Comparison of ENCODE assay signal across 36 cellular contexts in the genomic region with DNA sequence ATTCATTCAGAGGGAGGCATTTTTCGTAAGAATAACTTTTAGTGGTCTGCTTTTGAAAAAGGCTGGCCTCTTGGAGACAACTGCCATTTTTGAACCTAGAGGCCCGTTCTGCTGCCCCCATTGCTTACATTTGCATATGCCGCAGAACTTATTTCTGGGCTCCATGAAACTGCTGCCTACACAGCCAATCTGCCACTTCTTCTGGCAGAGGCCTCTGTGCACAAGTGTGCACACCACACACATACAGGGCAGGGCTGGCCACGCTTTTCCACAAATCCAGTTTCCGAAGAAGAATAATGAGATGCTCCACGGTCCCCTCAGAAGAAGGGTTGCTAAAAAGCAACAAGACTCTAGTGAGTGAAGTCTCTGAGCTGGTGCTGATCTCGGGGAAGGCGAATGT. TPM values are rescaled to one million over a fixed set of nuclear protein-coding genes. Genes with fewer than 3 reads are reported as not detected.
"Had no signal": no experiment of that assay in that cellular context is flagged by ENCODE, and none has a peak within 500 bp of the region (broad histone marks: within the 10 kb centered on the region; RNA-seq: fewer than 3 reads in every experiment).

No MANE protein-coding gene starts in this region.

- H3K27me3 ChIP-seq: MG63 had no signal

- H3K36me3 ChIP-seq: MG63 had no signal

- DNase-seq: Karpas-422, Kasumi-1, KG1, MG63, MM.1S, MV-4-11, NCI-H1048, NCI-H1092, NCI-H1092 treated with DMSO at 0.1 percent for 48 hours, NCI-H1105, NCI-H1105 treated with DMSO at 0.1 percent for 48 hours, NCI-H1417, NCI-H1417 treated with DMSO at 0.1 percent for 48 hours, NCI-H1436, NCI-H1436 treated with DMSO at 0.1 percent for 48 hours, NCI-H146, NCI-H1694, NCI-H1694 treated with DMSO at 0.1 percent for 48 hours, NCI-H187, NCI-H187 treated with DMSO at 0.1 percent for 48 hours, NCI-H1930, NCI-H2029, NCI-H2029 treated with DMSO at 0.1 percent for 48 hours, NCI-H2081, NCI-H2081 treated with DMSO at 0.1 percent for 48 hours, NCI-H2107, NCI-H2171, NCI-H2171 treated with DMSO at 0.1 percent for 48 hours, NCI-H2227 treated with DMSO at 0.1 percent for 48 hours, NCI-H226, NCI-H345, NCI-H446, NCI-H446 treated with DMSO at 0.1 percent for 48 hours had no signal

- H3K9me3 ChIP-seq: MG63 had no signal

- H3K9ac ChIP-seq: KMS-11 had no signal

- H3K4me3 ChIP-seq: MG63 had no signal

- H3K27ac ChIP-seq: KMS-11 had no signal

- H3K4me2 ChIP-seq: KMS-11 had no signal

RNA-seq across cellular contexts. Expression of a gene that starts 56.2 kb away (rescaled TPM):
- total RNA-seq: LHCN-M2, MCF 10A had no signal
